Comparison of ENCODE assay signal across 1 cellular context in the genomic region with DNA sequence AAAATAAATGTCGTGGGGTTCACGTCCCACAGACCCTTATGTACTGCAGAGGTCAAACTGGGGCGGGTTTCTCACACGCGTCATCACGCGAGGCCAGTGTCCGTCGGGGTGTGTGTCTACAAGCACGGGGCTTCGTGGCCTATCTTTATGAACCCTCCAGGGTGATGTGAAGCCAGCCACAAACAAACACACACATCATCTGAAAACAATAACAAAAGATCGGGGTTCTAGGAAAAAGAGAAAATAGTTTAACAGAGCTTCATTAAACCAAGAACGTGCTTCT.
TF ChIP-seq lines count a peak whose summit lies in the region.

No MANE protein-coding gene starts in this region.

TF ChIP-seq in WTC11, 78 proteins besides CTCF, POLR2A, EP300 and RAD21 (continued from another document):
- TF ChIP-seq AFF4 (CRISPR knock-in tag; IDR thresholded peaks at IDR 0.05; ENCODE audit: borderline replicate concordance) (no peak), CREM (CRISPR knock-in tag; IDR thresholded peaks at IDR 0.05) (no peak), SP1 (CRISPR knock-in tag; conservative IDR thresholded peaks at IDR 0.05) (no peak), ZNF121 (CRISPR knock-in tag; IDR thresholded peaks at IDR 0.05) (no peak), SMAD4 (CRISPR knock-in tag; IDR thresholded peaks at IDR 0.05) (no peak), E2F1 (CRISPR knock-in tag; IDR thresholded peaks at IDR 0.05) (no peak), MYBL2 (CRISPR knock-in tag; IDR thresholded peaks at IDR 0.05) (no peak)
- TF ChIP-seq, protein P1, sequence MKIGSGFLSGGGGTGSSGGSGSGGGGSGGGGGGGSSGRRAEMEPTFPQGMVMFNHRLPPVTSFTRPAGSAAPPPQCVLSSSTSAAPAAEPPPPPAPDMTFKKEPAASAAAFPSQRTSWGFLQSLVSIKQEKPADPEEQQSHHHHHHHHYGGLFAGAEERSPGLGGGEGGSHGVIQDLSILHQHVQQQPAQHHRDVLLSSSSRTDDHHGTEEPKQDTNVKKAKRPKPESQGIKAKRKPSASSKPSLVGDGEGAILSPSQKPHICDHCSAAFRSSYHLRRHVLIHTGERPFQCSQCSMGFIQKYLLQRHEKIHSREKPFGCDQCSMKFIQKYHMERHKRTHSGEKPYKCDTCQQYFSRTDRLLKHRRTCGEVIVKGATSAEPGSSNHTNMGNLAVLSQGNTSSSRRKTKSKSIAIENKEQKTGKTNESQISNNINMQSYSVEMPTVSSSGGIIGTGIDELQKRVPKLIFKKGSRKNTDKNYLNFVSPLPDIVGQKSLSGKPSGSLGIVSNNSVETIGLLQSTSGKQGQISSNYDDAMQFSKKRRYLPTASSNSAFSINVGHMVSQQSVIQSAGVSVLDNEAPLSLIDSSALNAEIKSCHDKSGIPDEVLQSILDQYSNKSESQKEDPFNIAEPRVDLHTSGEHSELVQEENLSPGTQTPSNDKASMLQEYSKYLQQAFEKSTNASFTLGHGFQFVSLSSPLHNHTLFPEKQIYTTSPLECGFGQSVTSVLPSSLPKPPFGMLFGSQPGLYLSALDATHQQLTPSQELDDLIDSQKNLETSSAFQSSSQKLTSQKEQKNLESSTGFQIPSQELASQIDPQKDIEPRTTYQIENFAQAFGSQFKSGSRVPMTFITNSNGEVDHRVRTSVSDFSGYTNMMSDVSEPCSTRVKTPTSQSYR (CRISPR knock-in tag; IDR thresholded peaks at IDR 0.05) = no peak
- TF ChIP-seq, protein P2, sequence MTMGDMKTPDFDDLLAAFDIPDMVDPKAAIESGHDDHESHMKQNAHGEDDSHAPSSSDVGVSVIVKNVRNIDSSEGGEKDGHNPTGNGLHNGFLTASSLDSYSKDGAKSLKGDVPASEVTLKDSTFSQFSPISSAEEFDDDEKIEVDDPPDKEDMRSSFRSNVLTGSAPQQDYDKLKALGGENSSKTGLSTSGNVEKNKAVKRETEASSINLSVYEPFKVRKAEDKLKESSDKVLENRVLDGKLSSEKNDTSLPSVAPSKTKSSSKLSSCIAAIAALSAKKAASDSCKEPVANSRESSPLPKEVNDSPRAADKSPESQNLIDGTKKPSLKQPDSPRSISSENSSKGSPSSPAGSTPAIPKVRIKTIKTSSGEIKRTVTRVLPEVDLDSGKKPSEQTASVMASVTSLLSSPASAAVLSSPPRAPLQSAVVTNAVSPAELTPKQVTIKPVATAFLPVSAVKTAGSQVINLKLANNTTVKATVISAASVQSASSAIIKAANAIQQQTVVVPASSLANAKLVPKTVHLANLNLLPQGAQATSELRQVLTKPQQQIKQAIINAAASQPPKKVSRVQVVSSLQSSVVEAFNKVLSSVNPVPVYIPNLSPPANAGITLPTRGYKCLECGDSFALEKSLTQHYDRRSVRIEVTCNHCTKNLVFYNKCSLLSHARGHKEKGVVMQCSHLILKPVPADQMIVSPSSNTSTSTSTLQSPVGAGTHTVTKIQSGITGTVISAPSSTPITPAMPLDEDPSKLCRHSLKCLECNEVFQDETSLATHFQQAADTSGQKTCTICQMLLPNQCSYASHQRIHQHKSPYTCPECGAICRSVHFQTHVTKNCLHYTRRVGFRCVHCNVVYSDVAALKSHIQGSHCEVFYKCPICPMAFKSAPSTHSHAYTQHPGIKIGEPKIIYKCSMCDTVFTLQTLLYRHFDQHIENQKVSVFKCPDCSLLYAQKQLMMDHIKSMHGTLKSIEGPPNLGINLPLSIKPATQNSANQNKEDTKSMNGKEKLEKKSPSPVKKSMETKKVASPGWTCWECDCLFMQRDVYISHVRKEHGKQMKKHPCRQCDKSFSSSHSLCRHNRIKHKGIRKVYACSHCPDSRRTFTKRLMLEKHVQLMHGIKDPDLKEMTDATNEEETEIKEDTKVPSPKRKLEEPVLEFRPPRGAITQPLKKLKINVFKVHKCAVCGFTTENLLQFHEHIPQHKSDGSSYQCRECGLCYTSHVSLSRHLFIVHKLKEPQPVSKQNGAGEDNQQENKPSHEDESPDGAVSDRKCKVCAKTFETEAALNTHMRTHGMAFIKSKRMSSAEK (CRISPR knock-in tag; IDR thresholded peaks at IDR 0.05; ENCODE audit: borderline replicate concordance) = no peak
- TF ChIP-seq, protein P3, sequence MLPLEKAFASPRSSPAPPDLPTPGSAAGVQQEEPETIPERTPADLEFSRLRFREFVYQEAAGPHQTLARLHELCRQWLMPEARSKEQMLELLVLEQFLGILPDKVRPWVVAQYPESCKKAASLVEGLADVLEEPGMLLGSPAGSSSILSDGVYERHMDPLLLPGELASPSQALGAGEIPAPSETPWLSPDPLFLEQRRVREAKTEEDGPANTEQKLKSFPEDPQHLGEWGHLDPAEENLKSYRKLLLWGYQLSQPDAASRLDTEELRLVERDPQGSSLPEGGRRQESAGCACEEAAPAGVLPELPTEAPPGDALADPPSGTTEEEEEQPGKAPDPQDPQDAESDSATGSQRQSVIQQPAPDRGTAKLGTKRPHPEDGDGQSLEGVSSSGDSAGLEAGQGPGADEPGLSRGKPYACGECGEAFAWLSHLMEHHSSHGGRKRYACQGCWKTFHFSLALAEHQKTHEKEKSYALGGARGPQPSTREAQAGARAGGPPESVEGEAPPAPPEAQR (CRISPR knock-in tag; IDR thresholded peaks at IDR 0.05) = no peak
TF ChIP-seq in WTC11: peak in this region for 0.
